In the genomic region with DNA sequence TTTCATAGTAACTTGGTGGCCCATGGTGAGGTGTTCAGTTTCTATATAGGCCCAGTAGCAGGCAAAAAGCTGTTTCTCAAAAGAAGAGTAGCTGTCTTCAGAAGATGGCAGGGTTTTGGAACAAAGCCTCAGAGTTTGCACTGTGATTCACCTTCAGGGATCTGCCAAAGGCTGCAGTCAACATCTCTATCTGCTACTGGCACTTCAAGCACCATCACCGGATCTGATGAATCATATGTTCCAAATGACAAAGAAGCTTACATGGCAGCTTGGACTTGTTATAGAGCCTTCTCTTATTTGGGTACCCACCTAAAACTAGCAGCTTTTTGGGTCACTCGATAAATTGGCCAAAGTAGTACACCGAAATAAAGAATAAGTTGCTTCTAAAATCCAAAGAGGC, we compare ENCODE assay signal across 18 cellular contexts. TPM values are rescaled to one million over a fixed set of nuclear protein-coding genes. Genes with fewer than 3 reads are reported as not detected.
DNase-seq lines count a peak whose midpoint lies in the region; ATAC-seq and TF ChIP-seq lines count a peak whose summit lies in the region.
"Had no signal": no experiment of that assay in that cellular context is flagged by ENCODE, and none has a peak within 500 bp of the region (broad histone marks: within the 10 kb centered on the region; RNA-seq: fewer than 3 reads in every experiment).

No MANE protein-coding gene starts in this region.

- CTCF ChIA-PET in MCF 10A (lab: Yijun Ruan, JAX): interaction anchor here (0.6 to 1.6 kb wide), 3 partner anchors 77 to 1596 kb away, joined by 3 to 5 read pairs (median 3); no protein-coding TSS in a partner anchor
- CTCF ChIA-PET in CD8-positive, alpha-beta T cell (lab: Charles Lee): no interaction called here

- no peaks in the 10 kb centered on the region for H3K27me3 ChIP-seq in breast epithelium
- H3K27me3 ChIP-seq in CD8-positive, alpha-beta T cell (ENCODE audit: insufficient read depth, low read length): no peaks in the 10 kb centered on the region
- H3K27me3 ChIP-seq: Peyer's patch had no signal

- no peak for ATAC-seq in CD8-positive, alpha-beta T cell
- ATAC-seq: Right ventricle myocardium inferior had no signal

- no peaks in the 10 kb centered on the region for H3K27me3 Mint-ChIP-seq in MCF 10A (ENCODE audit: insufficient read depth, unreplicated experiment)
- H3K27me3 Mint-ChIP-seq in CD8-positive, alpha-beta T cell (ENCODE audit: low read depth): no peaks in the 10 kb centered on the region
- H3K27me3 Mint-ChIP-seq: CD4-positive, alpha-beta T cell had no signal

- intact Hi-C loops in MCF 10A (cut with micrococcal nuclease) (no loop called here), breast epithelium (cut with DNase I; ENCODE audit: low total_unique reads) (no loop called here)
- intact Hi-C loops in CD8-positive, alpha-beta T cell (cut with DNase I, micrococcal nuclease): no loop called here

- H3K4me3 Mint-ChIP-seq in MCF 10A (ENCODE audit: unreplicated experiment): no peak overlapping the region
- no peak overlapping the region for H3K4me3 Mint-ChIP-seq in CD8-positive, alpha-beta T cell
- H3K4me3 Mint-ChIP-seq: CD4-positive, alpha-beta T cell had no signal

- TF ChIP-seq POLR2A in breast epithelium (IDR thresholded peaks at IDR 0.05): no peak

- POLR2A ChIA-PET in MCF 10A (lab: Yijun Ruan, JAX): no interaction called here
- POLR2A ChIA-PET in CD8-positive, alpha-beta T cell (lab: Charles Lee): no interaction called here

- no peaks in the 10 kb centered on the region for H3K36me3 Mint-ChIP-seq in MCF 10A (ENCODE audit: insufficient read depth, unreplicated experiment)
- H3K36me3 Mint-ChIP-seq in CD8-positive, alpha-beta T cell: no peaks in the 10 kb centered on the region

- H3K27ac Mint-ChIP-seq in MCF 10A (ENCODE audit: low read depth, unreplicated experiment): no peak overlapping the region
- no peak overlapping the region for H3K27ac Mint-ChIP-seq in CD8-positive, alpha-beta T cell
- H3K27ac Mint-ChIP-seq: CD4-positive, alpha-beta T cell had no signal

- H3K9me3 ChIP-seq in breast epithelium: no peaks in the 10 kb centered on the region
- H3K9me3 ChIP-seq in CD8-positive, alpha-beta T cell (ENCODE audit: low read length): no peaks in the 10 kb centered on the region
- H3K9me3 ChIP-seq: Peyer's patch had no signal

- peaks cover 26% of the 10 kb centered on the region for H3K4me1 Mint-ChIP-seq in MCF 10A (ENCODE audit: insufficient read depth, unreplicated experiment)
- H3K4me1 Mint-ChIP-seq in CD8-positive, alpha-beta T cell (ENCODE audit: low read depth): no peaks in the 10 kb centered on the region

- TF ChIP-seq CTCF in MCF 10A (IDR thresholded peaks at IDR 0.05; ENCODE audit: unreplicated experiment) (no peak), breast epithelium (IDR thresholded peaks at IDR 0.05) (no peak), epithelial cell of esophagus (IDR thresholded peaks at IDR 0.05; ENCODE audit: insufficient read depth, low read depth, low read length, missing control alignments) (no peak)
- no peak for TF ChIP-seq CTCF in CD8-positive, alpha-beta T cell (IDR thresholded peaks at IDR 0.05)

- no peaks in the 10 kb centered on the region for H3K9me3 Mint-ChIP-seq in MCF 10A (ENCODE audit: unreplicated experiment)
- H3K9me3 Mint-ChIP-seq in CD8-positive, alpha-beta T cell: no peaks in the 10 kb centered on the region
- H3K9me3 Mint-ChIP-seq: CD4-positive, alpha-beta T cell had no signal

- H3K36me3 ChIP-seq in breast epithelium: no peaks in the 10 kb centered on the region
- no peaks in the 10 kb centered on the region for H3K36me3 ChIP-seq in CD8-positive, alpha-beta T cell (ENCODE audit: insufficient read depth, low read length)
- H3K36me3 ChIP-seq: Peyer's patch had no signal

- no peak overlapping the region for H3K4me3 ChIP-seq in breast epithelium
- no peak overlapping the region for H3K4me3 ChIP-seq in epithelial cell of esophagus (ENCODE audit: low read length)
- H3K4me3 ChIP-seq in CD8-positive, alpha-beta T cell (ENCODE audit: low read depth, low read length): no peak overlapping the region
- H3K4me3 ChIP-seq: Peyer's patch had no signal

- no peaks in the 10 kb centered on the region for H3K4me1 ChIP-seq in breast epithelium
- no peaks in the 10 kb centered on the region for H3K4me1 ChIP-seq in CD8-positive, alpha-beta T cell (ENCODE audit: insufficient read depth, low read length)
- H3K4me1 ChIP-seq: Peyer's patch had no signal

- no peak overlapping the region for H3K27ac ChIP-seq in breast epithelium
- H3K27ac ChIP-seq in CD8-positive, alpha-beta T cell (ENCODE audit: low read depth, low read length): no peak overlapping the region

- DNase-seq in MCF 10A (ENCODE audit: unreplicated experiment): peak; percentile 21
- no peak for DNase-seq in breast epithelium (ENCODE audit: low spot score in 2 of 2)
- DNase-seq in RKO (ENCODE audit: low spot score): peak; percentile 14
- peak; percentile 62 for DNase-seq in epithelial cell of esophagus (ENCODE audit: low read depth)
- DNase-seq in stromal cell of bone marrow (ENCODE audit: low read depth): peak; percentile 27
- DNase-seq in LoVo (ENCODE audit: low spot score): no peak
- no peak for DNase-seq in amygdala (lab: John Stamatoyannopoulos, UW)
- DNase-seq in CD8-positive, alpha-beta T cell: no peak
- DNase-seq: CD4-positive, alpha-beta T cell; DMS153; KBM-7; NCI-H1048; NCI-H1436 treated with DMSO at 0.1 percent for 48 hours; NCI-H2029 treated with DMSO at 0.1 percent for 48 hours; NCI-H2171 had no signal

- BruUV-seq in MCF 10A (replicated peaks; lab: Mats Ljungman, UMichigan): no TSS peak

RNA-seq across cellular contexts. Expression of a gene that starts 39.5 kb away (rescaled TPM):
- total RNA-seq in MCF 10A (2022): 3.1 and 6.0 TPM in 2 replicates
- 10 to 100 TPM in 2 of 3 donors, 1 to 10 TPM in 1; 1.6 to 33.5 (median 22.3) TPM for total RNA-seq in breast epithelium
- total RNA-seq in CD8-positive, alpha-beta T cell: under 1 TPM in 1 of 2 experiments, not detected in 1; 0.54 TPM
- total RNA-seq: NCI-H460, Right ventricle myocardium inferior had no signal

Comparison
In these comparisons a context has a peak if more than half of its experiments do, and no peak if none do; other contexts are left out.
1. DNase-seq: peak in MCF 10A (single experiment), RKO (single experiment), epithelial cell of esophagus (single experiment) and stromal cell of bone marrow (single experiment); none in breast epithelium (0 of 2), LoVo (single experiment), amygdala (0 of 56) and CD8-positive, alpha-beta T cell (0 of 7).